Comparison of ENCODE assay signal across 22 cellular contexts in genomic region chr20:3454821-3455220, GRCh38.
"Had no signal": no experiment of that assay in that cellular context is flagged by ENCODE, and none has a peak within 500 bp of the region (broad histone marks: within the 10 kb centered on the region; RNA-seq: fewer than 3 reads in every experiment).

No MANE protein-coding gene starts in this region.

- H3K9me3 ChIP-seq: heart left ventricle, left ventricle myocardium inferior, neutrophil, right atrium auricular region, suprapubic skin, tibial artery, upper lobe of left lung, uterus had no signal

- H3K4me3 Mint-ChIP-seq: naive B cell, nephron progenitor cell had no signal

- H3K4me3 ChIP-seq: heart left ventricle, left ventricle myocardium inferior, lung, right atrium auricular region, smooth muscle cell, suprapubic skin, tibial artery, upper lobe of left lung, uterus had no signal

- H3K36me3 ChIP-seq: heart left ventricle, left ventricle myocardium inferior, neutrophil, right atrium auricular region, suprapubic skin, tibial artery, upper lobe of left lung, uterus had no signal

- H3K27ac ChIP-seq: heart left ventricle, left ventricle myocardium inferior, neutrophil, right atrium auricular region, suprapubic skin, tibial artery, upper lobe of left lung, uterus had no signal

- H3K9me3 Mint-ChIP-seq: naive B cell, nephron progenitor cell had no signal

- H3K4me1 ChIP-seq: right atrium auricular region, suprapubic skin, tibial artery, upper lobe of left lung, uterus had no signal

- H3K27ac Mint-ChIP-seq: naive B cell, nephron progenitor cell had no signal

- DNase-seq: cortex of kidney; effector memory CD4-positive, alpha-beta T cell; heart left ventricle; hippocampal formation; kidney glomerular epithelial cell; left ventricle myocardium inferior; mesenchymal stem cell; midbrain; naive B cell; nephron progenitor cell; posterior cingulate gyrus; stimulated activated CD4-positive, alpha-beta T cell treated with anti-CD3 and anti-CD28 coated beads, Interleukin-2, amount 100 ng/mL, for 48 hours; stimulated activated naive CD4-positive, alpha-beta T cell treated with Interleukin-2 at 50 U/mL for 16 hours; tibial artery; upper lobe of left lung; uterus had no signal

- H3K4me1 Mint-ChIP-seq: naive B cell had no signal

- H3K27me3 ChIP-seq: heart left ventricle, neutrophil, right atrium auricular region, suprapubic skin, tibial artery, upper lobe of left lung, uterus had no signal

- ATAC-seq: esophagus mucosa, heart left ventricle had no signal

- H3K4me2 ChIP-seq: smooth muscle cell had no signal

- H3K36me3 Mint-ChIP-seq: naive B cell had no signal
